ENCODE assay signal across 2 cellular contexts in genomic region chrX:142616636-142617035, GRCh38.
A peak's percentile ranks its signal among the peaks of the same experiment; 100 is the strongest.
TF ChIP-seq lines count a peak whose summit lies in the region.

No MANE protein-coding gene starts in this region.

TF ChIP-seq in liver, 16 proteins besides CTCF, POLR2A, EP300 and RAD21 (continued from another document):
- no peak for TF ChIP-seq ZBTB33 (IDR thresholded peaks at IDR 0.05)
- TF ChIP-seq HNF4A (conservative IDR thresholded peaks at IDR 0.05): peak; percentile 17 to 40
- no peak for TF ChIP-seq TAF1 (conservative IDR thresholded peaks at IDR 0.05)
- TF ChIP-seq FOXA1 (IDR thresholded peaks at IDR 0.05): no peak
TF ChIP-seq in liver: peak in this region for 1.

TF ChIP-seq in HepG2, 621 proteins besides CTCF, POLR2A, EP300 and RAD21 (continued from another document):
- TF ChIP-seq NR0B2 (CRISPR knock-in tag; IDR thresholded peaks at IDR 0.05): no peak
- no peak for TF ChIP-seq TRAFD1 (CRISPR knock-in tag; IDR thresholded peaks at IDR 0.05; ENCODE audit: borderline replicate concordance)
- TF ChIP-seq, protein P1, sequence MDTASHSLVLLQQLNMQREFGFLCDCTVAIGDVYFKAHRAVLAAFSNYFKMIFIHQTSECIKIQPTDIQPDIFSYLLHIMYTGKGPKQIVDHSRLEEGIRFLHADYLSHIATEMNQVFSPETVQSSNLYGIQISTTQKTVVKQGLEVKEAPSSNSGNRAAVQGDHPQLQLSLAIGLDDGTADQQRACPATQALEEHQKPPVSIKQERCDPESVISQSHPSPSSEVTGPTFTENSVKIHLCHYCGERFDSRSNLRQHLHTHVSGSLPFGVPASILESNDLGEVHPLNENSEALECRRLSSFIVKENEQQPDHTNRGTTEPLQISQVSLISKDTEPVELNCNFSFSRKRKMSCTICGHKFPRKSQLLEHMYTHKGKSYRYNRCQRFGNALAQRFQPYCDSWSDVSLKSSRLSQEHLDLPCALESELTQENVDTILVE (CRISPR knock-in tag; IDR thresholded peaks at IDR 0.05): no peak
- TF ChIP-seq REPIN1 (CRISPR knock-in tag; IDR thresholded peaks at IDR 0.05; ENCODE audit: borderline replicate concordance, low read depth): no peak
- no peak for TF ChIP-seq SNRNP70 (IDR thresholded peaks at IDR 0.05; ENCODE audit: low read depth, low read length)
- TF ChIP-seq HNRNPH1 (optimal IDR thresholded peaks at IDR 0.05; ENCODE audit: low read depth, low read length): no peak
- TF ChIP-seq NAIF1 (CRISPR knock-in tag; IDR thresholded peaks at IDR 0.05; ENCODE audit: borderline replicate concordance): no peak
- no peak for TF ChIP-seq ZNF570 (CRISPR knock-in tag; IDR thresholded peaks at IDR 0.05; ENCODE audit: borderline replicate concordance)
- TF ChIP-seq ZBTB2 (CRISPR knock-in tag; IDR thresholded peaks at IDR 0.05; ENCODE audit: low read depth): no peak
- TF ChIP-seq KLF15 (CRISPR knock-in tag; IDR thresholded peaks at IDR 0.05; ENCODE audit: borderline replicate concordance): no peak
